ENCODE assay signal across 3 cellular contexts in the genomic region with DNA sequence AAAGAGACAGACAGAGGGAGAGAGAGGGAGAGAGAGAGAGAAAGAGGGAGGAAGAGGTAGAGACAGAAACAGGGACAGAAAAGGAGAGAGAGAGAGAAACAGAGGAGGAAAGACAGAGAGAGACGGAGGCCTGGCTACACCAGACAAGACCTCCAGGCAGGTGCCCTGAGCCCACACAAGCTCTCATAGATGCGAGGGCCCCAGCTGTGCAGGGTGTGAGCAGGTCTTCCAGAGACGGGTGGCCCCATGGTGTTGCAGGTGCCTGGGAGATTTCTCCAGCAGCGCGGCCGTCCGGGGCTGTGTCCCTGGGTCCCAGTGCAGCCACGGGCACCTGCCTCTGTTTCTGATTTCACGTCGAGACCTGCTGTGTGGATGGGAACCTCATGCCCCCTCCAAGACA.
TF ChIP-seq lines count a peak whose summit lies in the region.

No MANE protein-coding gene starts in this region.

TF ChIP-seq in A549, 52 proteins besides CTCF, POLR2A, EP300 and RAD21:
- TF ChIP-seq TFCP2L1 (CRISPR knock-in tag; IDR thresholded peaks at IDR 0.05) (no peak), POLR2AphosphoS2 (conservative IDR thresholded peaks at IDR 0.05; ENCODE audit: low read length) (no peak), EHMT2 (IDR thresholded peaks at IDR 0.05; ENCODE audit: low read depth) (no peak), JUN (IDR thresholded peaks at IDR 0.05) (no peak), ZC3H11A (IDR thresholded peaks at IDR 0.05) (no peak), FOXS1 (CRISPR knock-in tag; IDR thresholded peaks at IDR 0.05) (no peak), HOXA7 (CRISPR knock-in tag; IDR thresholded peaks at IDR 0.05) (no peak), HEYL (CRISPR knock-in tag; IDR thresholded peaks at IDR 0.05) (no peak), ZNF302 (CRISPR knock-in tag; IDR thresholded peaks at IDR 0.05) (no peak), HOXB13 (CRISPR knock-in tag; IDR thresholded peaks at IDR 0.05; ENCODE audit: low read depth) (no peak), BHLHE40 (IDR thresholded peaks at IDR 0.05; ENCODE audit: low read depth, low read length) (no peak), CBX8 (IDR thresholded peaks at IDR 0.05) (no peak), HOXB5 (CRISPR knock-in tag; IDR thresholded peaks at IDR 0.05) (no peak), CEBPB (IDR thresholded peaks at IDR 0.05) (no peak), ZSCAN20 (CRISPR knock-in tag; IDR thresholded peaks at IDR 0.05) (no peak)
- TF ChIP-seq, protein P1, sequence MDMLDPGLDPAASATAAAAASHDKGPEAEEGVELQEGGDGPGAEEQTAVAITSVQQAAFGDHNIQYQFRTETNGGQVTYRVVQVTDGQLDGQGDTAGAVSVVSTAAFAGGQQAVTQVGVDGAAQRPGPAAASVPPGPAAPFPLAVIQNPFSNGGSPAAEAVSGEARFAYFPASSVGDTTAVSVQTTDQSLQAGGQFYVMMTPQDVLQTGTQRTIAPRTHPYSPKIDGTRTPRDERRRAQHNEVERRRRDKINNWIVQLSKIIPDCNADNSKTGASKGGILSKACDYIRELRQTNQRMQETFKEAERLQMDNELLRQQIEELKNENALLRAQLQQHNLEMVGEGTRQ (IDR thresholded peaks at IDR 0.05): no peak
TF ChIP-seq in A549: peak in this region for 0.

TF ChIP-seq in HEK293, 187 proteins besides CTCF, POLR2A, EP300 and RAD21:
- TF ChIP-seq ZNF561 (tag by site-specific recombination; IDR thresholded peaks at IDR 0.05; ENCODE audit: borderline replicate concordance) (no peak), ZNF596 (tag by site-specific recombination; IDR thresholded peaks at IDR 0.05) (peak; percentile 74)

TF ChIP-seq in H1, 55 proteins besides CTCF, POLR2A, EP300 and RAD21:
- no peak for TF ChIP-seq SIRT6 (IDR thresholded peaks at IDR 0.05; ENCODE audit: low read length)
- no peak for TF ChIP-seq SUZ12 (IDR thresholded peaks at IDR 0.05; ENCODE audit: low read length)
- no peak for TF ChIP-seq CHD1 (IDR thresholded peaks at IDR 0.05; ENCODE audit: low read depth, low read length)
- no peak for TF ChIP-seq NRF1 (IDR thresholded peaks at IDR 0.05; ENCODE audit: low read depth, low read length)
- no peak for TF ChIP-seq GTF2F1 (IDR thresholded peaks at IDR 0.05; ENCODE audit: borderline replicate concordance, low read depth, low read length)
- TF ChIP-seq HDAC6 (IDR thresholded peaks at IDR 0.05; ENCODE audit: low read depth, low read length): no peak
- no peak for TF ChIP-seq RBBP5 (IDR thresholded peaks at IDR 0.05; ENCODE audit: borderline replicate concordance, low read depth, low read length)
- TF ChIP-seq, protein P2, sequence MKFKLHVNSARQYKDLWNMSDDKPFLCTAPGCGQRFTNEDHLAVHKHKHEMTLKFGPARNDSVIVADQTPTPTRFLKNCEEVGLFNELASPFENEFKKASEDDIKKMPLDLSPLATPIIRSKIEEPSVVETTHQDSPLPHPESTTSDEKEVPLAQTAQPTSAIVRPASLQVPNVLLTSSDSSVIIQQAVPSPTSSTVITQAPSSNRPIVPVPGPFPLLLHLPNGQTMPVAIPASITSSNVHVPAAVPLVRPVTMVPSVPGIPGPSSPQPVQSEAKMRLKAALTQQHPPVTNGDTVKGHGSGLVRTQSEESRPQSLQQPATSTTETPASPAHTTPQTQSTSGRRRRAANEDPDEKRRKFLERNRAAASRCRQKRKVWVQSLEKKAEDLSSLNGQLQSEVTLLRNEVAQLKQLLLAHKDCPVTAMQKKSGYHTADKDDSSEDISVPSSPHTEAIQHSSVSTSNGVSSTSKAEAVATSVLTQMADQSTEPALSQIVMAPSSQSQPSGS (IDR thresholded peaks at IDR 0.05; ENCODE audit: low read length): no peak
- TF ChIP-seq POLR2AphosphoS5 (IDR thresholded peaks at IDR 0.05; ENCODE audit: low read depth, low read length): no peak
- TF ChIP-seq RXRA (IDR thresholded peaks at IDR 0.05; ENCODE audit: insufficient read depth, low read depth, low read length): no peak
- TF ChIP-seq EZH2 (IDR thresholded peaks at IDR 0.05; ENCODE audit: low read depth, low read length, severe bottlenecking): no peak
- TF ChIP-seq SP2 (IDR thresholded peaks at IDR 0.05; ENCODE audit: low read length): no peak
